Comparison of ENCODE assay signal across 17 cellular contexts in the genomic region with DNA sequence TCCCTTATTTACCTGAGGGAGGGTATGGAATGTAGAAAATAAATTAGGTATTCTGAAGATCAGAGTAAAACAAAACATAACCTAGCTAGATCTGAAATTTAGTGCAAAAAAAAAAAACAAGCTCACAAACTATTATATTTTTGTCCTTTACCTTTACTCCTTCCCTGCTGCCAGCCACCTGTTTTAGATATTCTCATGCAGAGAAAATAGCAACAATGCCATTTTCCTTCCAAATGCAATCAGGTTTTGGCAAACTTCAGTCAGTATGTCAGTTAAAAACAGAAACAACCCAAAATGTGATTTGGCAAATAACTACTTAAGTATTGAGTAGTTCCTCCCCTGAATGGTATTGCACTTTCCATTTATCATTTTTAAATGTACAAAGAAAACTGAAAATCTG. TPM values are rescaled to one million over a fixed set of nuclear protein-coding genes. Genes with fewer than 3 reads are reported as not detected.
DNase-seq lines count a peak whose midpoint lies in the region; ATAC-seq, FAIRE-seq and TF ChIP-seq lines count a peak whose summit lies in the region.
"Had no signal": no experiment of that assay in that cellular context is flagged by ENCODE, and none has a peak within 500 bp of the region (broad histone marks: within the 10 kb centered on the region; RNA-seq: fewer than 3 reads in every experiment).

No MANE protein-coding gene starts in this region.

- no peaks in the 10 kb centered on the region for H3K9me3 ChIP-seq in A549
- H3K9me3 ChIP-seq: HAP-1 had no signal

- no peaks in the 10 kb centered on the region for H3K4me1 ChIP-seq in A549
- H3K4me1 ChIP-seq: HAP-1 had no signal

- TF ChIP-seq POLR2A in A549 (IDR thresholded peaks at IDR 0.05; ENCODE audit: low read length): no peak
- TF ChIP-seq POLR2A in GM12892 (IDR thresholded peaks at IDR 0.05; ENCODE audit: low read depth, low read length): no peak

- no peak overlapping the region for H3K4me3 ChIP-seq in A549
- H3K4me3 ChIP-seq: HAP-1 had no signal

- no peak overlapping the region for H3K4me2 ChIP-seq in A549

- TF ChIP-seq RAD21 in A549 (conservative IDR thresholded peaks at IDR 0.05 in 1 of 2, IDR thresholded peaks at IDR 0.05 in 1 of 2): no peak

- ATAC-seq in A549: no peak
- ATAC-seq in GM19397 (IDR thresholded peaks at IDR 0.05; ENCODE audit: unreplicated experiment): no peak
- ATAC-seq in activated CD8-positive, alpha-beta T cell treated with anti-CD3 and anti-CD28 coated beads, Interleukin-2, amount 10 ng/mL, durations not matched to agents 7 days and 5 days: no peak

- no peaks in the 10 kb centered on the region for H3K9me3 Mint-ChIP-seq in activated CD8-positive, alpha-beta T cell treated with anti-CD3 and anti-CD28 coated beads, Interleukin-2, amount 10 ng/mL, durations not matched to agents 7 days and 5 days (ENCODE audit: insufficient read depth)
- H3K9me3 Mint-ChIP-seq: CD4-positive, alpha-beta memory T cell; HFFc6 had no signal

- no peak for DNase-seq in A549 (ENCODE audit: low read depth in 1 of 2, low spot score in 1 of 2)
- no peak for DNase-seq in GM12892 (ENCODE audit: insufficient read length)
- peak; percentile 43 to 45 for DNase-seq in cerebellar nuclear complex (lab: John Stamatoyannopoulos, UW)
- no peak for DNase-seq in activated CD8-positive, alpha-beta T cell treated with anti-CD3 and anti-CD28 coated beads, Interleukin-2, amount 10 ng/mL, durations not matched to agents 7 days and 5 days
- DNase-seq in activated naive CD4-positive, alpha-beta T cell (lab: John Stamatoyannopoulos, UW): no peak
- DNase-seq: 8988T; Calu3; CD4-positive, alpha-beta memory T cell; COR-L47; DMS53; DMS79 treated with DMSO at 0.1 percent for 48 hours; GOT3; HFFc6 had no signal

- H3K27ac ChIP-seq in A549: no peak overlapping the region

- peaks cover 2% of the 10 kb centered on the region for H3K36me3 Mint-ChIP-seq in activated CD8-positive, alpha-beta T cell treated with anti-CD3 and anti-CD28 coated beads, Interleukin-2, amount 10 ng/mL, durations not matched to agents 7 days and 5 days (ENCODE audit: low read depth)
- H3K36me3 Mint-ChIP-seq: CD4-positive, alpha-beta memory T cell had no signal

- H3K4me1 Mint-ChIP-seq in activated CD8-positive, alpha-beta T cell treated with anti-CD3 and anti-CD28 coated beads, Interleukin-2, amount 10 ng/mL, durations not matched to agents 7 days and 5 days (ENCODE audit: low read depth): peaks cover 14% of the 10 kb centered on the region
- H3K4me1 Mint-ChIP-seq: CD4-positive, alpha-beta memory T cell had no signal

- TF ChIP-seq EP300 in A549 (IDR thresholded peaks at IDR 0.05): no peak

- H3K27me3 Mint-ChIP-seq in activated CD8-positive, alpha-beta T cell treated with anti-CD3 and anti-CD28 coated beads, Interleukin-2, amount 10 ng/mL, durations not matched to agents 7 days and 5 days (ENCODE audit: low read depth): no peaks in the 10 kb centered on the region
- H3K27me3 Mint-ChIP-seq: CD4-positive, alpha-beta memory T cell had no signal

- H3K27ac Mint-ChIP-seq in activated CD8-positive, alpha-beta T cell treated with anti-CD3 and anti-CD28 coated beads, Interleukin-2, amount 10 ng/mL, durations not matched to agents 7 days and 5 days: no peak overlapping the region
- H3K27ac Mint-ChIP-seq: CD4-positive, alpha-beta memory T cell; HFFc6 had no signal

- TF ChIP-seq CTCF in A549 (IDR thresholded peaks at IDR 0.05): no peak

- CTCF ChIA-PET in A549 (lab: Yijun Ruan, JAX): no interaction called here
- CTCF ChIA-PET in activated CD8-positive, alpha-beta T cell treated with anti-CD3 and anti-CD28 coated beads, Interleukin-2, amount 10 ng/mL, durations not matched to agents 7 days and 5 days (lab: Charles Lee): interaction anchor here (0.9 to 1.5 kb wide), 3 partner anchors 11 to 197 kb away, joined by 3 to 5 read pairs (median 4); no protein-coding TSS in a partner anchor

- POLR2A ChIA-PET in A549 (lab: Yijun Ruan, JAX): no interaction called here
- POLR2A ChIA-PET in activated CD8-positive, alpha-beta T cell treated with anti-CD3 and anti-CD28 coated beads, Interleukin-2, amount 10 ng/mL, durations not matched to agents 7 days and 5 days (lab: Charles Lee): no interaction called here

- FAIRE-seq in A549 (lab: Jason Lieb, UNC) (peak; percentile 56), GM12892 (lab: Jason Lieb, UNC) (peak; percentile 9)
- FAIRE-seq: G401.6, H54 had no signal

- H3K4me3 Mint-ChIP-seq in activated CD8-positive, alpha-beta T cell treated with anti-CD3 and anti-CD28 coated beads, Interleukin-2, amount 10 ng/mL, durations not matched to agents 7 days and 5 days: no peak overlapping the region
- H3K4me3 Mint-ChIP-seq: CD4-positive, alpha-beta memory T cell; HFFc6 had no signal

TF ChIP-seq in A549, 52 proteins besides CTCF, POLR2A, EP300 and RAD21:
- TF ChIP-seq, protein P1, sequence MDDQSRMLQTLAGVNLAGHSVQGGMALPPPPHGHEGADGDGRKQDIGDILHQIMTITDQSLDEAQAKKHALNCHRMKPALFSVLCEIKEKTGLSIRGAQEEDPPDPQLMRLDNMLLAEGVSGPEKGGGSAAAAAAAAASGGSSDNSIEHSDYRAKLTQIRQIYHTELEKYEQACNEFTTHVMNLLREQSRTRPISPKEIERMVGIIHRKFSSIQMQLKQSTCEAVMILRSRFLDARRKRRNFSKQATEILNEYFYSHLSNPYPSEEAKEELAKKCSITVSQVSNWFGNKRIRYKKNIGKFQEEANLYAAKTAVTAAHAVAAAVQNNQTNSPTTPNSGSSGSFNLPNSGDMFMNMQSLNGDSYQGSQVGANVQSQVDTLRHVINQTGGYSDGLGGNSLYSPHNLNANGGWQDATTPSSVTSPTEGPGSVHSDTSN (IDR thresholded peaks at IDR 0.05): no peak
- TF ChIP-seq, protein P2, sequence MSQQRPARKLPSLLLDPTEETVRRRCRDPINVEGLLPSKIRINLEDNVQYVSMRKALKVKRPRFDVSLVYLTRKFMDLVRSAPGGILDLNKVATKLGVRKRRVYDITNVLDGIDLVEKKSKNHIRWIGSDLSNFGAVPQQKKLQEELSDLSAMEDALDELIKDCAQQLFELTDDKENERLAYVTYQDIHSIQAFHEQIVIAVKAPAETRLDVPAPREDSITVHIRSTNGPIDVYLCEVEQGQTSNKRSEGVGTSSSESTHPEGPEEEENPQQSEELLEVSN (IDR thresholded peaks at IDR 0.05; ENCODE audit: borderline replicate concordance, low read depth): no peak
- TF ChIP-seq MAFK (IDR thresholded peaks at IDR 0.05; ENCODE audit: partially characterized antibody): no peak
- TF ChIP-seq PHF8 (IDR thresholded peaks at IDR 0.05; ENCODE audit: borderline replicate concordance, low read depth): no peak
- no peak for TF ChIP-seq JUN (IDR thresholded peaks at IDR 0.05)
- TF ChIP-seq ELK1 (IDR thresholded peaks at IDR 0.05; ENCODE audit: low read depth, low read length): no peak
- TF ChIP-seq RFX5 (IDR thresholded peaks at IDR 0.05): no peak
- no peak for TF ChIP-seq ZFP36 (IDR thresholded peaks at IDR 0.05; ENCODE audit: borderline replicate concordance, partially characterized antibody)
- TF ChIP-seq CEBPB (IDR thresholded peaks at IDR 0.05): no peak
- no peak for TF ChIP-seq TFCP2L1 (CRISPR knock-in tag; IDR thresholded peaks at IDR 0.05)
- TF ChIP-seq POLR2AphosphoS2 (conservative IDR thresholded peaks at IDR 0.05; ENCODE audit: low read length): no peak
- TF ChIP-seq ZSCAN20 (CRISPR knock-in tag; IDR thresholded peaks at IDR 0.05): no peak
- TF ChIP-seq KDM5A (IDR thresholded peaks at IDR 0.05): no peak
- TF ChIP-seq NFE2L2 (conservative IDR thresholded peaks at IDR 0.05; ENCODE audit: low read length): no peak
- no peak for TF ChIP-seq RARB (CRISPR knock-in tag; IDR thresholded peaks at IDR 0.05)
- TF ChIP-seq ZNF302 (CRISPR knock-in tag; IDR thresholded peaks at IDR 0.05): no peak
- TF ChIP-seq BHLHE40 (IDR thresholded peaks at IDR 0.05; ENCODE audit: low read depth, low read length): no peak
- TF ChIP-seq EHMT2 (IDR thresholded peaks at IDR 0.05; ENCODE audit: low read depth): no peak
- no peak for TF ChIP-seq EHF (CRISPR knock-in tag; IDR thresholded peaks at IDR 0.05)

RNA-seq across cellular contexts. Expression of gene PEAK1, which starts 35.8 kb away (rescaled TPM):
- polyA plus RNA-seq in A549 (2011; rRNA removed): 13.7 and 15.0 TPM in 2 replicates
- 3.9 and 4.3 TPM in 2 replicates for polyA plus RNA-seq in A549 (2012; cell fraction: cytosol; rRNA removed)
- 4.0 and 5.4 TPM in 2 replicates for polyA plus RNA-seq in A549 (2012; cell fraction: nucleus; rRNA removed)
- polyA plus RNA-seq in A549 (2017; fragmentation: RNase III; extraction: RNeasy Plus Mini Kit Qiagen cat#74134 plus additional on column Dnase treatment): 7.5 to 9.1 TPM (median 8.0 TPM) in 3 replicates
- polyA minus RNA-seq in A549 (2011; rRNA and poly(A)+ RNA removed): 24.2 and 25.0 TPM in 2 replicates
- polyA plus RNA-seq in GM12892 (2012; ENCODE audit: missing spikeins): 8.4 TPM
- 10 to 100 TPM; 30.4 to 30.7 TPM for total RNA-seq in activated CD8-positive, alpha-beta T cell treated with anti-CD3 and anti-CD28 coated beads, Interleukin-2, amount 10 ng/mL, durations not matched to agents 7 days and 5 days

RNA-seq across cellular contexts. Expression of gene HMG20A, which starts 36.6 kb away (rescaled TPM):
- polyA plus RNA-seq in A549 (2011; rRNA removed) (77.2 and 85.1 TPM in 2 replicates), A549 (2017; fragmentation: RNase III; extraction: RNeasy Plus Mini Kit Qiagen cat#74134 plus additional on column Dnase treatment) (29.1 to 33.2 TPM (median 29.5 TPM) in 3 replicates)
- polyA plus RNA-seq in A549 (2012; cell fraction: cytosol; rRNA removed): 21.9 and 22.8 TPM in 2 replicates
- 21.7 and 24.5 TPM in 2 replicates for polyA plus RNA-seq in A549 (2012; cell fraction: nucleus; rRNA removed)
- polyA minus RNA-seq in A549 (2011; rRNA and poly(A)+ RNA removed): 42.6 and 67.6 TPM in 2 replicates
- 46.5 TPM for polyA plus RNA-seq in GM12892 (2012; ENCODE audit: missing spikeins)
- 10 to 100 TPM; 47.5 to 51.7 TPM for total RNA-seq in activated CD8-positive, alpha-beta T cell treated with anti-CD3 and anti-CD28 coated beads, Interleukin-2, amount 10 ng/mL, durations not matched to agents 7 days and 5 days

Comparison
In these comparisons a context has a peak if more than half of its experiments do, and no peak if none do; other contexts are left out.
1. DNase-seq: peak in cerebellar nuclear complex (2 of 2); none in A549 (0 of 2), GM12892 (single experiment), activated CD8-positive, alpha-beta T cell treated with anti-CD3 and anti-CD28 coated beads, Interleukin-2, amount 10 ng/mL, durations not matched to agents 7 days and 5 days (single experiment) and activated naive CD4-positive, alpha-beta T cell (0 of 4).